9 cellular contexts compared by ENCODE assay signal in genomic region chr22:18056161-18056666, GRCh38. TPM values are rescaled to one million over a fixed set of nuclear protein-coding genes. Genes with fewer than 3 reads are reported as not detected.
A peak's percentile ranks its signal among the peaks of the same experiment; 100 is the strongest.
DNase-seq lines count a peak whose midpoint lies in the region; ATAC-seq and TF ChIP-seq lines count a peak whose summit lies in the region.
"Had no signal": no experiment of that assay in that cellular context is flagged by ENCODE, and none has a peak within 500 bp of the region (broad histone marks: within the 10 kb centered on the region; RNA-seq: fewer than 3 reads in every experiment).

No MANE protein-coding gene starts in this region.

- H2AK5ac ChIP-seq in neuronal stem cell (ENCODE audit: low read depth, low read length), result no peak overlapping the region

- H3K27ac ChIP-seq in neuronal stem cell (replicated peaks; ENCODE audit: low read length), result no peak overlapping the region
- no peak overlapping the region for H3K27ac ChIP-seq in brain microvascular endothelial cell

- TF ChIP-seq CTCF in GM12865 (IDR thresholded peaks at IDR 0.05; ENCODE audit: insufficient read depth, low read depth, low read length, missing control alignments), result no peak
- TF ChIP-seq CTCF in omental fat pad (IDR thresholded peaks at IDR 0.05), result no peak
- TF ChIP-seq CTCF in brain microvascular endothelial cell (IDR thresholded peaks at IDR 0.05; ENCODE audit: low read depth, low read length, missing control alignments), result no peak

- H3K18ac ChIP-seq in neuronal stem cell (ENCODE audit: low read length), result no peak overlapping the region

- no peaks in the 10 kb centered on the region for H3K36me3 ChIP-seq in endocrine pancreas (ENCODE audit: control insufficient read depth, insufficient read depth, low read length)
- H3K36me3 ChIP-seq in neuronal stem cell (replicated peaks in 1 of 2; ENCODE audit: control insufficient read depth in 2 of 2, insufficient read depth in 2 of 2, low read length in 2 of 2), result no peaks in the 10 kb centered on the region
- H3K36me3 ChIP-seq in brain microvascular endothelial cell (replicated peaks), result no peaks in the 10 kb centered on the region

- no peaks in the 10 kb centered on the region for H3K79me1 ChIP-seq in neuronal stem cell (ENCODE audit: low read depth, low read length)

- DNase-seq in GM12865 (ENCODE audit: low read depth) (peak; percentile 28), NCI-H510A (lab: John Stamatoyannopoulos, UW) (peak; percentile 25), neuronal stem cell (ENCODE audit: low spot score) (no peak), omental fat pad (ENCODE audit: low spot score) (no peak), NCI-H2081 treated with DMSO at 0.1 percent for 48 hours (lab: John Stamatoyannopoulos, UW) (no peak), brain microvascular endothelial cell (no peak)
- DNase-seq: natural killer cell had no signal

- H3K9me3 ChIP-seq in endocrine pancreas (ENCODE audit: control insufficient read depth, low read length) (no peaks in the 10 kb centered on the region), neuronal stem cell (replicated peaks in 1 of 2; ENCODE audit: control insufficient read depth in 2 of 2, insufficient read depth in 1 of 2, low read depth in 1 of 2, low read length in 2 of 2) (peaks cover 3 to 5% of the 10 kb centered on the region in 2 donors)

- H3K4ac ChIP-seq in neuronal stem cell (ENCODE audit: low read length), result no peak overlapping the region

- H2BK120ac ChIP-seq in neuronal stem cell (ENCODE audit: low read depth, low read length), result no peak overlapping the region

- H3K27me3 ChIP-seq in endocrine pancreas (ENCODE audit: control insufficient read depth, insufficient read depth, low read length), result no peaks in the 10 kb centered on the region
- peaks cover 0 to 15% (median 0%) of the 10 kb centered on the region in 3 experiments for H3K27me3 ChIP-seq in neuronal stem cell (ENCODE audit: control insufficient read depth in 3 of 3, insufficient read depth in 3 of 3, low read depth in 1 of 3, low read length in 3 of 3)
- H3K27me3 ChIP-seq in brain microvascular endothelial cell (replicated peaks), result no peaks in the 10 kb centered on the region

- no CpG with 5 or more reads among the region's 4 CpGs for WGBS in neuronal stem cell (ENCODE audit: extremely low coverage in 2 of 2, insufficient read length in 2 of 2, insufficient replicate concordance in 1 of 2), 2 donors

- no peak overlapping the region for H4K8ac ChIP-seq in neuronal stem cell (ENCODE audit: low read depth, low read length)

- H3K14ac ChIP-seq in neuronal stem cell (ENCODE audit: low read length), result no peak overlapping the region

- peak overlapping the region; percentile 7 for H2BK5ac ChIP-seq in neuronal stem cell (ENCODE audit: low read length)

- in situ Hi-C loops in brain microvascular endothelial cell (cut with HindIII; ENCODE audit: low pct_ligation_motif_present, low sequenced_read_pairs), result no loop called here

- no peak overlapping the region for H3K4me3 ChIP-seq in GM12865 (ENCODE audit: low read depth, low read length)
- no peak overlapping the region for H3K4me3 ChIP-seq in endocrine pancreas (ENCODE audit: control insufficient read depth, insufficient read depth, low read length)
- H3K4me3 ChIP-seq in neuronal stem cell (ENCODE audit: low read length in 2 of 2), result no peak overlapping the region
- H3K4me3 ChIP-seq in brain microvascular endothelial cell (ENCODE audit: low read depth, low read length), result no peak overlapping the region

- no peak overlapping the region for H2BK12ac ChIP-seq in neuronal stem cell (ENCODE audit: low read length)

- H3K23ac ChIP-seq in neuronal stem cell (ENCODE audit: low read depth, low read length, poor library complexity), result peak overlapping the region; percentile 30

- no peak overlapping the region for H3K4me2 ChIP-seq in neuronal stem cell (ENCODE audit: insufficient read depth, low read length, poor library complexity, severe bottlenecking)

- H2AFZ ChIP-seq in neuronal stem cell (ENCODE audit: low read length), result no peak overlapping the region

- no peak overlapping the region for H2BK15ac ChIP-seq in neuronal stem cell (ENCODE audit: low read length)

- peaks cover 15% of the 10 kb centered on the region for H3K4me1 ChIP-seq in endocrine pancreas (ENCODE audit: control insufficient read depth, insufficient read depth, low read length)
- H3K4me1 ChIP-seq in neuronal stem cell (ENCODE audit: control insufficient read depth in 2 of 2, insufficient read depth in 1 of 2, low read depth in 1 of 2, low read length in 2 of 2), result peaks cover 7 to 8% of the 10 kb centered on the region in 2 donors

- peak overlapping the region; percentile 89 for H3K9ac ChIP-seq in endocrine pancreas (ENCODE audit: control insufficient read depth, insufficient read depth, low read length)
- H3K9ac ChIP-seq in neuronal stem cell (ENCODE audit: low read depth, low read length, poor library complexity), result no peak overlapping the region

- no peak overlapping the region for H4K91ac ChIP-seq in neuronal stem cell (ENCODE audit: low read depth, low read length, poor library complexity)

- ATAC-seq in omental fat pad (ENCODE audit: low FRiP score) (no peak), HG03565 (IDR thresholded peaks at IDR 0.05; ENCODE audit: unreplicated experiment) (no peak)

RNA-seq across cellular contexts. Expression of gene PEX26, which starts 21.6 kb away (rescaled TPM):
- 19.9 TPM for polyA plus RNA-seq in neuronal stem cell (2013, experiment 1 of 2)
- polyA plus RNA-seq in neuronal stem cell (2013, experiment 2 of 2), result 21.0 TPM
- 10 to 100 TPM; 19.5 to 32.0 (median 24.1) TPM for total RNA-seq in omental fat pad

RNA-seq across cellular contexts. Expression of gene MICAL3, which starts 31.9 kb away (rescaled TPM):
- polyA plus RNA-seq in neuronal stem cell (2013, experiment 1 of 2), result 9.6 TPM
- polyA plus RNA-seq in neuronal stem cell (2013, experiment 2 of 2), result 9.0 TPM
- total RNA-seq in omental fat pad, result 10 to 100 TPM; 23.9 to 49.2 (median 34.5) TPM

RNA-seq across cellular contexts. Expression of gene TUBA8, which starts 54.4 kb away (rescaled TPM):
- polyA plus RNA-seq in neuronal stem cell (2013, experiment 1 of 2), result 1.3 TPM
- polyA plus RNA-seq in neuronal stem cell (2013, experiment 2 of 2), result 1.2 TPM
- total RNA-seq in omental fat pad, result 10 to 100 TPM in 1 of 4 donors, 1 to 10 TPM in 3; 3.2 to 12.1 (median 4.4) TPM

Comparison
In these comparisons a context has a peak if more than half of its experiments do, and no peak if none do; other contexts are left out.
1. DNase-seq: peak in GM12865 (single experiment) and NCI-H510A (single experiment); none in neuronal stem cell (single experiment), omental fat pad (single experiment), NCI-H2081 treated with DMSO at 0.1 percent for 48 hours (single experiment) and brain microvascular endothelial cell (single experiment).